Comparison of ENCODE assay signal across 18 cellular contexts in genomic region chr2:71679481-71679880, GRCh38.
"Had no signal": no experiment of that assay in that cellular context is flagged by ENCODE, and none has a peak within 500 bp of the region (broad histone marks: within the 10 kb centered on the region; RNA-seq: fewer than 3 reads in every experiment).

No MANE protein-coding gene starts in this region.

- H3K4me3 ChIP-seq: body of pancreas, lower lobe of right lung, psoas muscle, right lobe of liver had no signal

- H3K4me1 ChIP-seq: right lobe of liver had no signal

- H3K9me3 ChIP-seq: body of pancreas, lower lobe of right lung, psoas muscle, right lobe of liver had no signal

- H3K27me3 ChIP-seq: body of pancreas, right lobe of liver had no signal

- DNase-seq: activated CD4-positive, alpha-beta memory T cell treated with anti-CD3 and anti-CD28 coated beads, Interleukin-2, amount 10 ng/mL, durations not matched to agents 7 days and 5 days; activated CD4-positive, alpha-beta T cell treated with anti-CD3 and anti-CD28 coated beads for 4 hours; activated gamma-delta T cell treated with Interleukin-2 at 50 U/mL for 16 hours; activated naive CD8-positive, alpha-beta T cell treated with anti-CD3 and anti-CD28 coated beads for 36 hours; activated T-cell treated with anti-CD3 and anti-CD28 coated beads, Interleukin-2, amount 50 U/mL, for 48 hours; amygdala; cortex of kidney; effector CD8-positive, alpha-beta T cell; foreskin fibroblast; glutamatergic neuron; lower lobe of right lung; stimulated activated CD4-positive, alpha-beta T cell treated with anti-CD3 and anti-CD28 coated beads, Interleukin-2, amount 100 ng/mL, for 24 hours; T-helper 2 cell had no signal

- ATAC-seq: body of pancreas; psoas muscle; right lobe of liver; stimulated activated effector memory CD8-positive, alpha-beta T cell treated with anti-CD3 and anti-CD28 coated beads, Interleukin-12 subunit alpha, Interleukin-12 subunit beta, amount 100 ng/mL, for 72 hours; WTC11 had no signal

- H3K27ac ChIP-seq: body of pancreas, lower lobe of right lung, psoas muscle, right lobe of liver had no signal
